ENCODE assay signal across 6 cellular contexts in the genomic region with DNA sequence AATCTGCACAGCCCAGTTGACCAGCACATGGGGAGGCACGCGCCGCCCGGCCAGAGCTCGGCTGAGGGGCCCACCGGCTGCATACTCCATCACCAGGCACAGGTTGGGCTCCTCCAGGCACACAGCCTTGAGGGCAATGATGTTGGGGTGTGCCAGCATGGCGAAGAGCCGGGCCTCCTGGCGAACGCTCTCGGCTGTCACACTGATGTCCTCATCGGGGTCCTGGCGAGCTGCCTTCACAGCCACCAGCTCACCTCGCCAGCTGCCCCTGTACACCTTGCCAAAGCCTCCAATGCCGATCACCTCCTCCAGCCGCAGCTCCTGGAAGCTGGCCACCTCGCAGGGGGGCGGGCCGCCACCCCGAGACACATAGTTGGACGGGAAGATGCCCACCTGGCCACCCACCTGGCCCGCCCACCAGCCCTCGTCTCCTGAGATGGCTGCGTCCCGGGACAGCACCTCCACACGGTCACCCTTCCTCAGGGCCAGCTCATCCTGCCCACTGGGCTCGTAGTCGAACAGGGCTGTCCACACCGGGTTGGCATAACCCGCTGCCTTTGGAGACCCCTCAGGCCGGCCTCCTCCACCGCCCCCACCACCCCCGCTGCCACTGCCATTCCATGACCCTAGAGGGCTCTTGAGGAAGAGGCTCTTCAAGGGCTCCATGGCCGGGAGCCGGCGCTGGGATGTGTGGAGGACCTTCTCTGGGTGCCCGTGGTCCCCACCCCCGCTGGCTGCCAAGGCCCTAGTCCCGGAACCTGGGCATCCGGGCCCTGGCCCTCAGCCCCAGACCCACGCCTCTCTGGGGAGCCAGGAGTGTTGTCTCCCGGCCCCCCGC. TPM values are rescaled to one million over a fixed set of nuclear protein-coding genes. Genes with fewer than 3 reads are reported as not detected.
DNase-seq lines count a peak whose midpoint lies in the region; ATAC-seq and TF ChIP-seq lines count a peak whose summit lies in the region.

No MANE protein-coding gene starts in this region.

- no peaks in the 10 kb centered on the region for H3K9me2 ChIP-seq in Loucy (replicated peaks; ENCODE audit: low read depth, low read length)

- WGBS in neuronal stem cell (ENCODE audit: extremely low coverage in 2 of 2, insufficient read length in 2 of 2, insufficient replicate concordance in 1 of 2), 2 donors, result no CpG with 5 or more reads among the region's 43 CpGs

- H4K91ac ChIP-seq in neuronal stem cell (ENCODE audit: low read depth, low read length, poor library complexity), result peak overlapping the region; percentile 26

- H2AK5ac ChIP-seq in neuronal stem cell (ENCODE audit: low read depth, low read length), result peak overlapping the region; percentile 98

- peak overlapping the region; percentile 94 for H3K4me2 ChIP-seq in Loucy (ENCODE audit: low read depth, low read length, poor library complexity, severe bottlenecking)
- H3K4me2 ChIP-seq in neuronal stem cell (ENCODE audit: insufficient read depth, low read length, poor library complexity, severe bottlenecking), result peak overlapping the region; percentile 89

- H3K9ac ChIP-seq in Loucy (ENCODE audit: low read depth, low read length, poor library complexity, severe bottlenecking) (peak overlapping the region; percentile 99), neuronal stem cell (ENCODE audit: low read depth, low read length, poor library complexity) (peak overlapping the region; percentile 80)

- H2BK15ac ChIP-seq in neuronal stem cell (ENCODE audit: low read length), result peak overlapping the region; percentile 94

- H2AFZ ChIP-seq in Loucy (ENCODE audit: low read length) (0 out of 2 replicates have a peak overlapping the region, but pooled peaks have one; percentile 24), neuronal stem cell (ENCODE audit: low read length) (peak overlapping the region; percentile 77)

- H3K27me3 ChIP-seq in Loucy (ENCODE audit: insufficient read depth, low read length, poor library complexity, severe bottlenecking) (no peaks in the 10 kb centered on the region), neuronal stem cell (ENCODE audit: control insufficient read depth in 3 of 3, insufficient read depth in 3 of 3, low read depth in 1 of 3, low read length in 3 of 3) (no peaks in the 10 kb centered on the region)

- peaks cover 19% of the 10 kb centered on the region for H3K79me1 ChIP-seq in neuronal stem cell (ENCODE audit: low read depth, low read length)

- TF ChIP-seq CTCF in Loucy (conservative IDR thresholded peaks at IDR 0.05; ENCODE audit: low read length), result no peak

- H3K27ac ChIP-seq in caudate nucleus (ENCODE audit: low read depth, low read length) (peak overlapping the region; percentile 99), neuronal stem cell (replicated peaks; ENCODE audit: low read length) (peak overlapping the region; percentile 84)

- peak overlapping the region; percentile 72 for H2BK5ac ChIP-seq in neuronal stem cell (ENCODE audit: low read length)

- H3K4ac ChIP-seq in neuronal stem cell (ENCODE audit: low read length), result peak overlapping the region; percentile 93

- H4K8ac ChIP-seq in neuronal stem cell (ENCODE audit: low read depth, low read length), result no peak overlapping the region

- no peaks in the 10 kb centered on the region for H3F3A ChIP-seq in Loucy (ENCODE audit: low read depth)

- H3K14ac ChIP-seq in neuronal stem cell (ENCODE audit: low read length), result peak overlapping the region; percentile 31

- H3K4me1 ChIP-seq in Loucy (ENCODE audit: insufficient read depth, low read length, poor library complexity, severe bottlenecking), result peaks cover 50% of the 10 kb centered on the region
- peaks cover 21 to 31% of the 10 kb centered on the region in 2 donors for H3K4me1 ChIP-seq in neuronal stem cell (ENCODE audit: control insufficient read depth in 2 of 2, insufficient read depth in 1 of 2, low read depth in 1 of 2, low read length in 2 of 2)

- DNase-seq in caudate nucleus (lab: John Stamatoyannopoulos, UW) (peak in 7 of 61 donors; percentile 15 to 70 (median 35)), neuronal stem cell (ENCODE audit: low spot score) (no peak), NCI-H226 (no peak)
- no peak for DNase-seq in stimulated activated naive CD4-positive, alpha-beta T cell treated with Interleukin-2 at 50 U/mL for 16 hours (lab: John Stamatoyannopoulos, UW)

- H3K18ac ChIP-seq in neuronal stem cell (ENCODE audit: low read length), result peak overlapping the region; percentile 80

- H3K23ac ChIP-seq in neuronal stem cell (ENCODE audit: low read depth, low read length, poor library complexity), result peak overlapping the region; percentile 86

- H3K9me3 ChIP-seq in Loucy (ENCODE audit: insufficient read depth, low read depth, low read length) (no peaks in the 10 kb centered on the region), neuronal stem cell (replicated peaks in 1 of 2; ENCODE audit: control insufficient read depth in 2 of 2, insufficient read depth in 1 of 2, low read depth in 1 of 2, low read length in 2 of 2) (no peaks in the 10 kb centered on the region)

- peaks cover 7% of the 10 kb centered on the region; the same call in 1 of the 2 replicates for H3K36me3 ChIP-seq in Loucy (ENCODE audit: insufficient read depth, low read length)
- peaks cover 22 to 63% of the 10 kb centered on the region in 2 donors for H3K36me3 ChIP-seq in neuronal stem cell (replicated peaks in 1 of 2; ENCODE audit: control insufficient read depth in 2 of 2, insufficient read depth in 2 of 2, low read length in 2 of 2)

- H2BK12ac ChIP-seq in neuronal stem cell (ENCODE audit: low read length), result peak overlapping the region; percentile 91

- peaks cover 93% of the 10 kb centered on the region for H3K79me2 ChIP-seq in Loucy (ENCODE audit: insufficient read depth, low read length)

- no peak overlapping the region for H2BK120ac ChIP-seq in neuronal stem cell (ENCODE audit: low read depth, low read length)

- H3K4me3 ChIP-seq in Loucy (ENCODE audit: low read length, poor library complexity, severe bottlenecking), result peak overlapping the region; percentile 77
- peak overlapping the region; percentile 89 to 98 for H3K4me3 ChIP-seq in neuronal stem cell (ENCODE audit: low read length in 2 of 2)

- no peak for ATAC-seq in GM21447 (IDR thresholded peaks at IDR 0.05; ENCODE audit: unreplicated experiment)

- peaks cover 67% of the 10 kb centered on the region for H4K20me1 ChIP-seq in Loucy (ENCODE audit: insufficient read depth, low read length, poor library complexity, severe bottlenecking)

RNA-seq across cellular contexts. Expression of gene MAP3K11, which starts 0.7 kb away (rescaled TPM):
- polyA plus RNA-seq in neuronal stem cell (2013, experiment 1 of 2), result 34.0 TPM
- polyA plus RNA-seq in neuronal stem cell (2013, experiment 2 of 2), result 32.6 TPM

RNA-seq across cellular contexts. Expression of gene PCNX3, which starts 2.3 kb away (rescaled TPM):
- 11.7 TPM for polyA plus RNA-seq in neuronal stem cell (2013, experiment 1 of 2)
- polyA plus RNA-seq in neuronal stem cell (2013, experiment 2 of 2), result 11.4 TPM

RNA-seq across cellular contexts. Expression of gene KCNK7, which starts 17.7 kb away (rescaled TPM):
- polyA plus RNA-seq in neuronal stem cell (2013, experiment 1 of 2), result 0.06 TPM
- 0.08 TPM for polyA plus RNA-seq in neuronal stem cell (2013, experiment 2 of 2)

RNA-seq across cellular contexts. Expression of gene SIPA1, which starts 24.6 kb away (rescaled TPM):
- 13.1 TPM for polyA plus RNA-seq in neuronal stem cell (2013, experiment 1 of 2)
- 15.5 TPM for polyA plus RNA-seq in neuronal stem cell (2013, experiment 2 of 2)

RNA-seq across cellular contexts. Expression of gene EHBP1L1, which starts 37.5 kb away (rescaled TPM):
- 7.3 TPM for polyA plus RNA-seq in neuronal stem cell (2013, experiment 1 of 2)
- 6.4 TPM for polyA plus RNA-seq in neuronal stem cell (2013, experiment 2 of 2)
